Comparison of ENCODE assay signal across 1 cellular context in the genomic region with DNA sequence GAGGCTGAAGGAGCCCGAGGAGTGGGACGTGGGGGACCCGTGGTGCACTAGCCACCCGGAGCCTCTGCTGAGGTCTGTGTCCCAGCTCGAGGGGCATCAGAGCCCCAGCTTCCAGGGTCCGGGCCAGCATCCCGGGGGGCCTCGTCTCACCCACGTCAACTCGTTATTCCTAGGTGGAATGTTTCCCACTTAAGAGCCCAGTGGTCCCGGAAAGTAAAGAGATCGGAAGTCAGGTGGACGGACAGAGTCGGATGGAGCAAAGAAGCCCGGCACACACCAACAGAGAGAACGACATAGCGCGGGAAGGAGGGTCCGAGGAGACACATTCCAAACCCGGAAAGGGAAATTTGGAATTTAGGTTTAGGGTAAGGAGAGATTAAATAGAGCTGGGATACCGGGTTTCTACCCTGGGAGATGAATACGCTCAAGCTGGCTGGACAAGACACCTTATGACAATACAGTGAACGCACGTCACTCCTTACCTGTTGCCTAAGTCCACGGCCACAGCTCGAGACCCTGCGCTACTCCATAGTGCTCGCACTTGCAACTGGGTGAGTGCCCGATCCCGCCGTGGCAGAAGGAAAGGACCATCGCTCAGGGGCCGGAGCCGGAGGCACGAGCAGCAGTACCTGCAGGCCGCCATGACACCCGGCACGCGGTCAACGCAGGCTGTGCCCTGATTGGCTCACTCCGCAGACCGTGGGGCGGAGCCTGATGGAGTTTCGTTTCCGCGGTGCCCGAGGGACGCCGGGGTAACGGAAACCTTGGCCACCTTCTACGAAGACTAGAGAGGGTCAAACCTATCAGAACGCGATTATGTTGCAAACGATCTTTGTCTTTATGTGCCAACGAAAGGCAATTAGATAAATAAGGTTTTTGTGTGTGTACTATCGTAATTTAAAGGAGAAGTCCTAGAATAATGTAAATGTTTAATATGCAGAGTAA.
TF ChIP-seq lines count a peak whose summit lies in the region.

Gene PNPT1 (minus strand): TSS at position 664 of the 945 bp plus-strand sequence. CDS start 21 bp downstream, at position 643.

TF ChIP-seq in HEK293, 187 proteins besides CTCF, POLR2A, EP300 and RAD21 (continued from another document and continues in another):
- TF ChIP-seq ZNF292 (tag by site-specific recombination; IDR thresholded peaks at IDR 0.05; ENCODE audit: borderline replicate concordance, low read depth): no peak
- TF ChIP-seq, protein P1, sequence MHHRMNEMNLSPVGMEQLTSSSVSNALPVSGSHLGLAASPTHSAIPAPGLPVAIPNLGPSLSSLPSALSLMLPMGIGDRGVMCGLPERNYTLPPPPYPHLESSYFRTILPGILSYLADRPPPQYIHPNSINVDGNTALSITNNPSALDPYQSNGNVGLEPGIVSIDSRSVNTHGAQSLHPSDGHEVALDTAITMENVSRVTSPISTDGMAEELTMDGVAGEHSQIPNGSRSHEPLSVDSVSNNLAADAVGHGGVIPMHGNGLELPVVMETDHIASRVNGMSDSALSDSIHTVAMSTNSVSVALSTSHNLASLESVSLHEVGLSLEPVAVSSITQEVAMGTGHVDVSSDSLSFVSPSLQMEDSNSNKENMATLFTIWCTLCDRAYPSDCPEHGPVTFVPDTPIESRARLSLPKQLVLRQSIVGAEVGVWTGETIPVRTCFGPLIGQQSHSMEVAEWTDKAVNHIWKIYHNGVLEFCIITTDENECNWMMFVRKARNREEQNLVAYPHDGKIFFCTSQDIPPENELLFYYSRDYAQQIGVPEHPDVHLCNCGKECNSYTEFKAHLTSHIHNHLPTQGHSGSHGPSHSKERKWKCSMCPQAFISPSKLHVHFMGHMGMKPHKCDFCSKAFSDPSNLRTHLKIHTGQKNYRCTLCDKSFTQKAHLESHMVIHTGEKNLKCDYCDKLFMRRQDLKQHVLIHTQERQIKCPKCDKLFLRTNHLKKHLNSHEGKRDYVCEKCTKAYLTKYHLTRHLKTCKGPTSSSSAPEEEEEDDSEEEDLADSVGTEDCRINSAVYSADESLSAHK (tag by site-specific recombination; IDR thresholded peaks at IDR 0.05): no peak
- no peak for TF ChIP-seq ZBTB6 (tag by site-specific recombination; IDR thresholded peaks at IDR 0.05)
- no peak for TF ChIP-seq OSR2 (tag by site-specific recombination; IDR thresholded peaks at IDR 0.05)
- TF ChIP-seq, protein P2, sequence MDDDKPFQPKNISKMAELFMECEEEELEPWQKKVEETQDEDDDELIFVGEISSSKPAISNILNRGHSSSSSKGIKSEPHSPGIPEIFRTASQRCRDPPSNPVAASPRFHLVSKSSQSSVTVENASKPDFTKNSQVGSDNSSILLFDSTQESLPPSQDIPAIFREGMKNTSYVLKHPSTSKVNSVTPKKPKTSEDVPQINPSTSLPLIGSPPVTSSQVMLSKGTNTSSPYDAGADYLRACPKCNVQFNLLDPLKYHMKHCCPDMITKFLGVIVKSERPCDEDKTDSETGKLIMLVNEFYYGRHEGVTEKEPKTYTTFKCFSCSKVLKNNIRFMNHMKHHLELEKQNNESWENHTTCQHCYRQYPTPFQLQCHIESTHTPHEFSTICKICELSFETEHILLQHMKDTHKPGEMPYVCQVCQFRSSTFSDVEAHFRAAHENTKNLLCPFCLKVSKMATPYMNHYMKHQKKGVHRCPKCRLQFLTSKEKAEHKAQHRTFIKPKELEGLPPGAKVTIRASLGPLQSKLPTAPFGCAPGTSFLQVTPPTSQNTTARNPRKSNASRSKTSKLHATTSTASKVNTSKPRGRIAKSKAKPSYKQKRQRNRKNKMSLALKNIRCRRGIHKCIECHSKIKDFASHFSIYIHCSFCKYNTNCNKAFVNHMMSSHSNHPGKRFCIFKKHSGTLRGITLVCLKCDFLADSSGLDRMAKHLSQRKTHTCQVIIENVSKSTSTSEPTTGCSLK (tag by site-specific recombination; IDR thresholded peaks at IDR 0.05): no peak
- TF ChIP-seq ZNF548 (tag by site-specific recombination; IDR thresholded peaks at IDR 0.05): no peak
- no peak for TF ChIP-seq ZNF132 (tag by site-specific recombination; IDR thresholded peaks at IDR 0.05; ENCODE audit: borderline replicate concordance)
- TF ChIP-seq ZBTB48 (tag by site-specific recombination; IDR thresholded peaks at IDR 0.05): no peak
- TF ChIP-seq HOXC10 (CRISPR knock-in tag; IDR thresholded peaks at IDR 0.05): no peak
- TF ChIP-seq ZEB2 (tag by site-specific recombination; IDR thresholded peaks at IDR 0.05): peak; percentile 71; the same call in 1 of the 2 replicates
- TF ChIP-seq, protein P3, sequence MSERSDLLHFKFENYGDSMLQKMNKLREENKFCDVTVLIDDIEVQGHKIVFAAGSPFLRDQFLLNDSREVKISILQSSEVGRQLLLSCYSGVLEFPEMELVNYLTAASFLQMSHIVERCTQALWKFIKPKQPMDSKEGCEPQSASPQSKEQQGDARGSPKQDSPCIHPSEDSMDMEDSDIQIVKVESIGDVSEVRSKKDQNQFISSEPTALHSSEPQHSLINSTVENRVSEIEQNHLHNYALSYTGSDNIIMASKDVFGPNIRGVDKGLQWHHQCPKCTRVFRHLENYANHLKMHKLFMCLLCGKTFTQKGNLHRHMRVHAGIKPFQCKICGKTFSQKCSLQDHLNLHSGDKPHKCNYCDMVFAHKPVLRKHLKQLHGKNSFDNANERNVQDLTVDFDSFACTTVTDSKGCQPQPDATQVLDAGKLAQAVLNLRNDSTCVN (tag by site-specific recombination; optimal IDR thresholded peaks at IDR 0.05): peak; percentile 73
- no peak for TF ChIP-seq ZIC2 (tag by site-specific recombination; IDR thresholded peaks at IDR 0.05)
- no peak for TF ChIP-seq ZNF514 (tag by site-specific recombination; IDR thresholded peaks at IDR 0.05)
- no peak for TF ChIP-seq KLF1 (tag by site-specific recombination; IDR thresholded peaks at IDR 0.05)
- peak; percentile 92 for TF ChIP-seq ZNF692 (tag by site-specific recombination; IDR thresholded peaks at IDR 0.05)
- peak; percentile 27; the same call in 1 of the 2 replicates for TF ChIP-seq ZNF660 (tag by site-specific recombination; IDR thresholded peaks at IDR 0.05)
- no peak for TF ChIP-seq ZNF140 (tag by site-specific recombination; IDR thresholded peaks at IDR 0.05)
- TF ChIP-seq YY1 (tag by site-specific recombination; IDR thresholded peaks at IDR 0.05): peak; percentile 85
- TF ChIP-seq ZNF549 (tag by site-specific recombination; IDR thresholded peaks at IDR 0.05): no peak
- TF ChIP-seq WT1 (tag by site-specific recombination; IDR thresholded peaks at IDR 0.05): no peak
- no peak for TF ChIP-seq ZFHX2 (tag by site-specific recombination; conservative IDR thresholded peaks at IDR 0.05)
- no peak for TF ChIP-seq ZNF423 (tag by site-specific recombination; IDR thresholded peaks at IDR 0.05)
- peak; percentile 79 for TF ChIP-seq ZBTB17 (tag by site-specific recombination; IDR thresholded peaks at IDR 0.05)
- TF ChIP-seq ZNF629 (tag by site-specific recombination; IDR thresholded peaks at IDR 0.05): no peak
- TF ChIP-seq HOXD13 (CRISPR knock-in tag; IDR thresholded peaks at IDR 0.05; ENCODE audit: borderline replicate concordance): no peak
- no peak for TF ChIP-seq ZNF704 (tag by site-specific recombination; IDR thresholded peaks at IDR 0.05)
- no peak for TF ChIP-seq ZNF16 (tag by site-specific recombination; IDR thresholded peaks at IDR 0.05; ENCODE audit: low read depth)
- no peak for TF ChIP-seq KLF7 (tag by site-specific recombination; IDR thresholded peaks at IDR 0.05; ENCODE audit: borderline replicate concordance)
- no peak for TF ChIP-seq ZNF10 (tag by site-specific recombination; IDR thresholded peaks at IDR 0.05)
- TF ChIP-seq KLF10 (tag by site-specific recombination; IDR thresholded peaks at IDR 0.05): no peak
- TF ChIP-seq ZNF169 (tag by site-specific recombination; IDR thresholded peaks at IDR 0.05): no peak
- peak; percentile 95 for TF ChIP-seq SCRT2 (tag by site-specific recombination; IDR thresholded peaks at IDR 0.05)
- 0 out of 2 replicates have a peak, but pooled peaks have one; percentile 45 for TF ChIP-seq REPIN1 (tag by site-specific recombination; IDR thresholded peaks at IDR 0.05; ENCODE audit: low read depth)
- TF ChIP-seq ZBTB21 (tag by site-specific recombination; IDR thresholded peaks at IDR 0.05): no peak
- no peak for TF ChIP-seq PRDM1 (tag by site-specific recombination; IDR thresholded peaks at IDR 0.05)
- TF ChIP-seq KLF16 (tag by site-specific recombination; IDR thresholded peaks at IDR 0.05): no peak
- TF ChIP-seq ZNF223 (tag by site-specific recombination; IDR thresholded peaks at IDR 0.05): no peak
- TF ChIP-seq ZFP3 (tag by site-specific recombination; IDR thresholded peaks at IDR 0.05; ENCODE audit: low read depth): no peak
- no peak for TF ChIP-seq ZFP37 (tag by site-specific recombination; IDR thresholded peaks at IDR 0.05)
- TF ChIP-seq, protein P4, sequence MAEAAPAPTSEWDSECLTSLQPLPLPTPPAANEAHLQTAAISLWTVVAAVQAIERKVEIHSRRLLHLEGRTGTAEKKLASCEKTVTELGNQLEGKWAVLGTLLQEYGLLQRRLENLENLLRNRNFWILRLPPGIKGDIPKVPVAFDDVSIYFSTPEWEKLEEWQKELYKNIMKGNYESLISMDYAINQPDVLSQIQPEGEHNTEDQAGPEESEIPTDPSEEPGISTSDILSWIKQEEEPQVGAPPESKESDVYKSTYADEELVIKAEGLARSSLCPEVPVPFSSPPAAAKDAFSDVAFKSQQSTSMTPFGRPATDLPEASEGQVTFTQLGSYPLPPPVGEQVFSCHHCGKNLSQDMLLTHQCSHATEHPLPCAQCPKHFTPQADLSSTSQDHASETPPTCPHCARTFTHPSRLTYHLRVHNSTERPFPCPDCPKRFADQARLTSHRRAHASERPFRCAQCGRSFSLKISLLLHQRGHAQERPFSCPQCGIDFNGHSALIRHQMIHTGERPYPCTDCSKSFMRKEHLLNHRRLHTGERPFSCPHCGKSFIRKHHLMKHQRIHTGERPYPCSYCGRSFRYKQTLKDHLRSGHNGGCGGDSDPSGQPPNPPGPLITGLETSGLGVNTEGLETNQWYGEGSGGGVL (tag by site-specific recombination; IDR thresholded peaks at IDR 0.05): no peak
- no peak for TF ChIP-seq ZNF843 (tag by site-specific recombination; IDR thresholded peaks at IDR 0.05)
- TF ChIP-seq ZNF214 (tag by site-specific recombination; IDR thresholded peaks at IDR 0.05; ENCODE audit: borderline replicate concordance): no peak
- TF ChIP-seq ZNF580 (tag by site-specific recombination; IDR thresholded peaks at IDR 0.05): peak; percentile 92
- no peak for TF ChIP-seq ZNF670 (tag by site-specific recombination; IDR thresholded peaks at IDR 0.05; ENCODE audit: low read depth)
- TF ChIP-seq ZSCAN23 (tag by site-specific recombination; IDR thresholded peaks at IDR 0.05): no peak
- no peak for TF ChIP-seq ZNF571 (tag by site-specific recombination; IDR thresholded peaks at IDR 0.05)
- no peak for TF ChIP-seq ZNF626 (tag by site-specific recombination; IDR thresholded peaks at IDR 0.05)
- no peak for TF ChIP-seq ZNF473 (tag by site-specific recombination; IDR thresholded peaks at IDR 0.05)
- peak; percentile 86 for TF ChIP-seq YY2 (tag by site-specific recombination; IDR thresholded peaks at IDR 0.05)
- peak; percentile 41; the same call in 1 of the 2 replicates for TF ChIP-seq ZXDB (tag by site-specific recombination; IDR thresholded peaks at IDR 0.05)
- no peak for TF ChIP-seq ZNF792 (tag by site-specific recombination; IDR thresholded peaks at IDR 0.05)
- no peak for TF ChIP-seq ZBTB44 (tag by site-specific recombination; IDR thresholded peaks at IDR 0.05)
- no peak for TF ChIP-seq ZNF830 (tag by site-specific recombination; IDR thresholded peaks at IDR 0.05; ENCODE audit: low read depth)
- TF ChIP-seq SP7 (tag by site-specific recombination; IDR thresholded peaks at IDR 0.05): no peak
